In the genomic region with DNA sequence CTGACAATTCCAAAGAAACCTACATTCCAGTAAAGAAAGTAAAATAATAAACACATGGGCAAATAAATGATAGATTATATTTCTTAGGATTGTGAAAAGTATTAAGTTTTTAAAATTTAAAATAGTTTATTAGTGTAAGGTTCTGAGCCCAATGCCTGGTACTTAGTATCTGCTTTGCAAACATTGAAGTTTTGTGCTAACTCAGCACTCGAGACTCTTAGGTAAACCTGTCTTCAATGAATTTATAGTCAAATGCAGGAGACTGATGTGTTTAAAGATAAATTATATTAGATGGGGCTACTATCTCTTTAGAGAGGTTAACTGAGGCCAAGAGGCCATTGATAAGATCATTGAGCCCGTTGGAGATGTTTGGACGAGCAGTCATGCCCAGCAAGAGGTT, we compare ENCODE assay signal across 27 cellular contexts.
"Had no signal": no experiment of that assay in that cellular context is flagged by ENCODE, and none has a peak within 500 bp of the region (broad histone marks: within the 10 kb centered on the region; RNA-seq: fewer than 3 reads in every experiment).

No MANE protein-coding gene starts in this region.

- H3K36me3 ChIP-seq: MG63, SJSA1 had no signal

- H3K4me1 ChIP-seq: SJSA1 had no signal

- H3K27ac ChIP-seq: HL-60, SJSA1, SK-N-MC had no signal

- FAIRE-seq: HTR-8/SVneo, RCC 7860 had no signal

- H3K4me3 ChIP-seq: MG63, SJSA1, SK-N-MC had no signal

- DNase-seq: IMR-90, Karpas-422, KG1, MG63, NCI-H1092, NCI-H1105 treated with DMSO at 0.1 percent for 48 hours, NCI-H1417 treated with DMSO at 0.1 percent for 48 hours, NCI-H146, NCI-H1694 treated with DMSO at 0.1 percent for 48 hours, NCI-H1930, NCI-H2081, NCI-H2107, NCI-H2171, NCI-H226, NCI-H446, NCI-H510A, NCI-H524 treated with DMSO at 0.1 percent for 48 hours, NCI-H69, NCI-H774, Right ventricle myocardium superior, RPMI8226, SIG-M5 had no signal

- H3K9me3 ChIP-seq: MG63 had no signal

- H3K27me3 ChIP-seq: MG63, SJSA1 had no signal
